21 cellular contexts compared by ENCODE assay signal in genomic region chr15:69280783-69281182, GRCh38. TPM values are rescaled to one million over a fixed set of nuclear protein-coding genes. Genes with fewer than 3 reads are reported as not detected.
"Had no signal": no experiment of that assay in that cellular context is flagged by ENCODE, and none has a peak within 500 bp of the region (broad histone marks: within the 10 kb centered on the region; RNA-seq: fewer than 3 reads in every experiment).

No MANE protein-coding gene starts in this region.

- H3K4me1 Mint-ChIP-seq: activated CD4-positive, alpha-beta T cell treated with anti-CD3 and anti-CD28 coated beads for 36 hours; activated CD8-positive, alpha-beta memory T cell treated with anti-CD3 and anti-CD28 coated beads, Interleukin-2, amount 10 ng/mL, durations not matched to agents 7 days and 5 days; T-helper 17 cell had no signal

- H3K27ac ChIP-seq: coronary artery, lower lobe of right lung, prostate gland had no signal

- H3K9me3 ChIP-seq: lower lobe of right lung, prostate gland had no signal

- H3K9me3 Mint-ChIP-seq: activated CD4-positive, alpha-beta memory T cell treated with anti-CD3 and anti-CD28 coated beads for 36 hours; activated naive CD4-positive, alpha-beta T cell treated with anti-CD3 and anti-CD28 coated beads for 36 hours; activated T-helper 2 cell treated with anti-CD3 and anti-CD28 coated beads, Interferon-gamma antibody, Interleukin-2, Interleukin-4, amounts not matched to agents 10 μg/mL and 5 μg/mL and 100 μg/mL, durations not matched to agents 14 hours and 24 hours and 36 hours had no signal

- H3K4me3 Mint-ChIP-seq: activated CD4-positive, alpha-beta memory T cell treated with anti-CD3 and anti-CD28 coated beads for 36 hours; activated CD4-positive, alpha-beta T cell treated with anti-CD3 and anti-CD28 coated beads for 36 hours; activated CD8-positive, alpha-beta memory T cell treated with anti-CD3 and anti-CD28 coated beads, Interleukin-2, amount 10 ng/mL, durations not matched to agents 7 days and 5 days; activated naive CD4-positive, alpha-beta T cell treated with anti-CD3 and anti-CD28 coated beads for 36 hours; T-helper 17 cell had no signal

- H3K4me1 ChIP-seq: lower lobe of right lung, prostate gland had no signal

- H3K36me3 Mint-ChIP-seq: activated CD4-positive, alpha-beta memory T cell treated with anti-CD3 and anti-CD28 coated beads for 36 hours; activated CD8-positive, alpha-beta memory T cell treated with anti-CD3 and anti-CD28 coated beads, Interleukin-2, amount 10 ng/mL, durations not matched to agents 7 days and 5 days had no signal

- H3K36me3 ChIP-seq: lower lobe of right lung, prostate gland had no signal

- H3K27ac Mint-ChIP-seq: activated CD4-positive, alpha-beta memory T cell treated with anti-CD3 and anti-CD28 coated beads for 36 hours; activated CD4-positive, alpha-beta T cell treated with anti-CD3 and anti-CD28 coated beads for 36 hours; activated CD8-positive, alpha-beta memory T cell treated with anti-CD3 and anti-CD28 coated beads, Interleukin-2, amount 10 ng/mL, durations not matched to agents 7 days and 5 days; activated naive CD4-positive, alpha-beta T cell treated with anti-CD3 and anti-CD28 coated beads for 36 hours; activated T-helper 2 cell treated with anti-CD3 and anti-CD28 coated beads, Interferon-gamma antibody, Interleukin-2, Interleukin-4, amounts not matched to agents 10 μg/mL and 5 μg/mL and 100 μg/mL, durations not matched to agents 14 hours and 24 hours and 36 hours; T-helper 17 cell had no signal

- H3K4me3 ChIP-seq: coronary artery, lower lobe of right lung, prostate gland had no signal

- ATAC-seq: activated CD4-positive, alpha-beta T cell treated with anti-CD3 and anti-CD28 coated beads for 36 hours; activated CD8-positive, alpha-beta memory T cell treated with anti-CD3 and anti-CD28 coated beads, Interleukin-2, amount 10 ng/mL, durations not matched to agents 7 days and 5 days; left cardiac atrium; lower lobe of right lung; right cardiac atrium; T-helper 17 cell had no signal

- DNase-seq: activated CD4-positive, alpha-beta memory T cell treated with anti-CD3 and anti-CD28 coated beads for 36 hours; activated CD4-positive, alpha-beta T cell treated with anti-CD3 and anti-CD28 coated beads for 36 hours; activated CD8-positive, alpha-beta memory T cell treated with anti-CD3 and anti-CD28 coated beads, Interleukin-2, amount 10 ng/mL, durations not matched to agents 7 days and 5 days; activated naive CD4-positive, alpha-beta T cell treated with anti-CD3 and anti-CD28 coated beads for 36 hours; activated T-cell treated with anti-CD3 and anti-CD28 coated beads, Interleukin-2, amount 50 U/mL, for 1 hour; central memory CD4-positive, alpha-beta T cell; effector CD4-positive, alpha-beta T cell; head of caudate nucleus; left cardiac atrium; lower lobe of right lung; midbrain; nucleus accumbens; right cardiac atrium; small intestine; stimulated activated CD4-positive, alpha-beta T cell treated with anti-CD3 and anti-CD28 coated beads, Interleukin-4, amount 100 ng/mL, for 24 hours; stimulated activated naive CD4-positive, alpha-beta T cell; T-helper 17 cell; trophoblast cell had no signal

- H3K27me3 Mint-ChIP-seq: activated CD4-positive, alpha-beta T cell treated with anti-CD3 and anti-CD28 coated beads for 36 hours had no signal

RNA-seq across cellular contexts. Expression of gene PAQR5, which starts 17.9 kb away (rescaled TPM):
- total RNA-seq: activated CD8-positive, alpha-beta memory T cell treated with anti-CD3 and anti-CD28 coated beads, Interleukin-2, amount 10 ng/mL, durations not matched to agents 7 days and 5 days; activated T-helper 2 cell treated with anti-CD3 and anti-CD28 coated beads, Interferon-gamma antibody, Interleukin-2, Interleukin-4, amounts not matched to agents 10 μg/mL and 5 μg/mL and 100 μg/mL, durations not matched to agents 14 hours and 24 hours and 36 hours; T-helper 17 cell had no signal
